In genomic region chr12:93518725-93519124, GRCh38 we compare ENCODE assay signal across 1 cellular context.
TF ChIP-seq lines count a peak whose summit lies in the region.

No MANE protein-coding gene starts in this region.

TF ChIP-seq in SK-N-SH treated with all-trans-retinoic acid at 6 μM for 48 hours, 23 proteins besides CTCF, POLR2A, EP300 and RAD21 (continued from another document):
- TF ChIP-seq PATZ1 (CRISPR knock-in tag; IDR thresholded peaks at IDR 0.05; ENCODE audit: borderline replicate concordance) = no peak
- TF ChIP-seq, protein P1, sequence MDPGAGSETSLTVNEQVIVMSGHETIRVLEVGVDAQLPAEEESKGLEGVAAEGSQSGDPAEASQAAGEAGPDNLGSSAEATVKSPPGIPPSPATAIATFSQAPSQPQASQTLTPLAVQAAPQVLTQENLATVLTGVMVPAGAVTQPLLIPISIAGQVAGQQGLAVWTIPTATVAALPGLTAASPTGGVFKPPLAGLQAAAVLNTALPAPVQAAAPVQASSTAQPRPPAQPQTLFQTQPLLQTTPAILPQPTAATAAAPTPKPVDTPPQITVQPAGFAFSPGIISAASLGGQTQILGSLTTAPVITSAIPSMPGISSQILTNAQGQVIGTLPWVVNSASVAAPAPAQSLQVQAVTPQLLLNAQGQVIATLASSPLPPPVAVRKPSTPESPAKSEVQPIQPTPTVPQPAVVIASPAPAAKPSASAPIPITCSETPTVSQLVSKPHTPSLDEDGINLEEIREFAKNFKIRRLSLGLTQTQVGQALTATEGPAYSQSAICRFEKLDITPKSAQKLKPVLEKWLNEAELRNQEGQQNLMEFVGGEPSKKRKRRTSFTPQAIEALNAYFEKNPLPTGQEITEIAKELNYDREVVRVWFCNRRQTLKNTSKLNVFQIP (CRISPR knock-in tag; IDR thresholded peaks at IDR 0.05; ENCODE audit: borderline replicate concordance, low read depth) = no peak
